9 cellular contexts compared by ENCODE assay signal in genomic region chr6:127069659-127070279, GRCh38. TPM values are rescaled to one million over a fixed set of nuclear protein-coding genes. Genes with fewer than 3 reads are reported as not detected.
DNase-seq lines count a peak whose midpoint lies in the region; ATAC-seq, FAIRE-seq and TF ChIP-seq lines count a peak whose summit lies in the region.
"Had no signal": no experiment of that assay in that cellular context is flagged by ENCODE, and none has a peak within 500 bp of the region (broad histone marks: within the 10 kb centered on the region; RNA-seq: fewer than 3 reads in every experiment).

No MANE protein-coding gene starts in this region.

- H3K14ac ChIP-seq in IMR-90 (replicated peaks; ENCODE audit: low read depth, low read length), result no peak overlapping the region

- H4K5ac ChIP-seq in IMR-90 (ENCODE audit: low read depth, low read length), result no peak overlapping the region

- TF ChIP-seq CTCF in IMR-90 (conservative IDR thresholded peaks at IDR 0.05; ENCODE audit: low read depth, low read length) (peak; percentile 45), brain (conservative IDR thresholded peaks at IDR 0.05) (peak; percentile 56 to 65)

- H4K20me1 ChIP-seq in IMR-90 (ENCODE audit: insufficient read depth, low read length), result no peaks in the 10 kb centered on the region

- H2BK120ac ChIP-seq in IMR-90 (ENCODE audit: low read depth, low read length), result no peak overlapping the region

- FAIRE-seq in frontal cortex (lab: Jason Lieb, UNC), result no peak

- WGBS in IMR-90 (ENCODE audit: extremely low coverage in 2 of 2, insufficient read length in 1 of 2), 2 experiments, result no CpG with 5 or more reads among the region's 3 CpGs

- H3K36me3 Mint-ChIP-seq in brain, result no peaks in the 10 kb centered on the region
- H3K36me3 Mint-ChIP-seq in activated CD4-positive, alpha-beta T cell treated with anti-CD3 and anti-CD28 coated beads for 36 hours (ENCODE audit: low read depth), result no peaks in the 10 kb centered on the region
- H3K36me3 Mint-ChIP-seq: naive B cell had no signal

- no peaks in the 10 kb centered on the region for H3K4me1 ChIP-seq in IMR-90 (ENCODE audit: control insufficient read depth, insufficient read depth, low read length)

- no peak overlapping the region for H2BK15ac ChIP-seq in IMR-90 (ENCODE audit: low read depth, low read length)

- no peak overlapping the region for H3K23ac ChIP-seq in IMR-90 (ENCODE audit: low read depth, low read length)

- H3K18ac ChIP-seq in IMR-90 (ENCODE audit: low read depth, low read length), result no peak overlapping the region

- no peak overlapping the region for H2BK5ac ChIP-seq in IMR-90 (ENCODE audit: low read depth, low read length, poor library complexity, severe bottlenecking)

- no peak overlapping the region for H3K27ac ChIP-seq in IMR-90 (ENCODE audit: insufficient read depth, low read length)

- H3K4me1 Mint-ChIP-seq in brain, result no peaks in the 10 kb centered on the region
- H3K4me1 Mint-ChIP-seq in activated CD4-positive, alpha-beta T cell treated with anti-CD3 and anti-CD28 coated beads for 36 hours, result no peaks in the 10 kb centered on the region
- H3K4me1 Mint-ChIP-seq: naive B cell had no signal

- no peaks in the 10 kb centered on the region for H3K27me3 Mint-ChIP-seq in brain
- H3K27me3 Mint-ChIP-seq in activated CD4-positive, alpha-beta T cell treated with anti-CD3 and anti-CD28 coated beads for 36 hours, result peaks cover 4% of the 10 kb centered on the region

- no peak overlapping the region for H3K4me3 ChIP-seq in IMR-90 (ENCODE audit: insufficient read depth, low read depth, low read length)

- H4K8ac ChIP-seq in IMR-90 (ENCODE audit: low read depth in 2 of 2, low read length in 2 of 2), result no peak overlapping the region

- no peak overlapping the region for H3K9ac ChIP-seq in IMR-90 (ENCODE audit: low read depth, low read length)

- in situ Hi-C loops in IMR-90 (cut with MboI; ENCODE audit: low sequenced_read_pairs), result no loop called here

- peak; percentile 45 for TF ChIP-seq RAD21 in IMR-90 (IDR thresholded peaks at IDR 0.05; ENCODE audit: low read length)

- peaks cover 0 to 6% (median 0%) of the 10 kb centered on the region in 5 experiments for H3K9me3 Mint-ChIP-seq in brain
- no peaks in the 10 kb centered on the region for H3K9me3 Mint-ChIP-seq in activated CD4-positive, alpha-beta T cell treated with anti-CD3 and anti-CD28 coated beads for 36 hours (ENCODE audit: low read depth)

- H3K9me3 ChIP-seq in IMR-90 (ENCODE audit: control insufficient read depth, insufficient read depth, low read length), result no peaks in the 10 kb centered on the region

- H2AK9ac ChIP-seq in IMR-90 (replicated peaks; ENCODE audit: low read depth, low read length, poor library complexity), result no peak overlapping the region

- no peak overlapping the region for H4K91ac ChIP-seq in IMR-90 (ENCODE audit: insufficient read depth, low read depth, low read length)

- H3K9me1 ChIP-seq in IMR-90 (ENCODE audit: insufficient read depth, low read length), result no peaks in the 10 kb centered on the region

- ATAC-seq in GM19455 (IDR thresholded peaks at IDR 0.05; ENCODE audit: unreplicated experiment) (peak; percentile 59), IMR-90 (ENCODE audit: low read depth) (peak; percentile 76), HG02642 (IDR thresholded peaks at IDR 0.05; ENCODE audit: poor library complexity, unreplicated experiment) (no peak)
- no peak for ATAC-seq in activated CD4-positive, alpha-beta T cell treated with anti-CD3 and anti-CD28 coated beads for 36 hours

- no peak overlapping the region for H2AFZ ChIP-seq in IMR-90 (replicated peaks; ENCODE audit: low read length, poor library complexity)

- no peak overlapping the region for H3K4me2 ChIP-seq in IMR-90 (ENCODE audit: low read depth, low read length)

- intact Hi-C loops in IMR-90 (cut with micrococcal nuclease), result loop anchor here (1.0 kb wide), 1 partner anchor 265 kb away; no protein-coding TSS in a partner anchor
- intact Hi-C loops in activated CD4-positive, alpha-beta T cell treated with anti-CD3 and anti-CD28 coated beads for 36 hours (cut with DNase I, micrococcal nuclease), result no loop called here

- no peaks in the 10 kb centered on the region for H3K79me1 ChIP-seq in IMR-90 (ENCODE audit: low read depth in 1 of 2, low read length in 2 of 2)

- no peak overlapping the region for H3K56ac ChIP-seq in IMR-90 (ENCODE audit: extremely low read depth, insufficient read depth, low read length)

- no peak overlapping the region for H2AK5ac ChIP-seq in IMR-90 (ENCODE audit: low read depth, low read length)

- dilution Hi-C loops in IMR-90 (cut with HindIII; ENCODE audit: low sequenced_read_pairs, unreplicated experiment), result no loop called here

- H2BK20ac ChIP-seq in IMR-90 (ENCODE audit: low read depth, low read length), result no peak overlapping the region

- no TSS peak for BruUV-seq in IMR-90 (replicated peaks; lab: Mats Ljungman, UMichigan)

- no peak overlapping the region for H3K4ac ChIP-seq in IMR-90 (ENCODE audit: low read depth, low read length)

- DNase-seq in DMS114 treated with DMSO at 0.1 percent for 48 hours (lab: John Stamatoyannopoulos, UW; ENCODE audit: unreplicated experiment), result peak; percentile 5
- peak; percentile 45 for DNase-seq in IMR-90
- peak; percentile 34 for DNase-seq in myocyte (ENCODE audit: low read depth)
- no peak for DNase-seq in frontal cortex (ENCODE audit: low spot score in 2 of 2)
- no peak for DNase-seq in activated CD4-positive, alpha-beta T cell treated with anti-CD3 and anti-CD28 coated beads for 36 hours
- DNase-seq: naive B cell had no signal

- no peaks in the 10 kb centered on the region for H3K27me3 ChIP-seq in IMR-90 (ENCODE audit: control insufficient read depth, insufficient read depth, low read length)

- H3K27ac Mint-ChIP-seq in brain, result no peak overlapping the region
- no peak overlapping the region for H3K27ac Mint-ChIP-seq in activated CD4-positive, alpha-beta T cell treated with anti-CD3 and anti-CD28 coated beads for 36 hours
- H3K27ac Mint-ChIP-seq: naive B cell had no signal

- TF ChIP-seq POLR2A in IMR-90 (IDR thresholded peaks at IDR 0.05; ENCODE audit: low read depth, low read length), result no peak

- H3K4me3 Mint-ChIP-seq in brain, result no peak overlapping the region
- H3K4me3 Mint-ChIP-seq in activated CD4-positive, alpha-beta T cell treated with anti-CD3 and anti-CD28 coated beads for 36 hours, result no peak overlapping the region
- H3K4me3 Mint-ChIP-seq: naive B cell had no signal

- CTCF ChIA-PET in IMR-90 (lab: Yijun Ruan, JAX), result no interaction called here
- CTCF ChIA-PET in activated CD4-positive, alpha-beta T cell treated with anti-CD3 and anti-CD28 coated beads for 36 hours (lab: Charles Lee), result no interaction called here

- POLR2A ChIA-PET in IMR-90 (lab: Charles Lee; ENCODE audit: unreplicated experiment), result no interaction called here
- POLR2A ChIA-PET in activated CD4-positive, alpha-beta T cell treated with anti-CD3 and anti-CD28 coated beads for 36 hours (lab: Charles Lee), result no interaction called here

- H3K36me3 ChIP-seq in IMR-90 (ENCODE audit: control insufficient read depth, insufficient read depth, low read length), result no peaks in the 10 kb centered on the region

TF ChIP-seq in IMR-90, 13 proteins besides CTCF, POLR2A, EP300 and RAD21:
- no peak for TF ChIP-seq RFX5 (IDR thresholded peaks at IDR 0.05; ENCODE audit: low read depth, low read length)
- no peak for TF ChIP-seq MXI1 (IDR thresholded peaks at IDR 0.05; ENCODE audit: borderline replicate concordance, low read depth, low read length)
- TF ChIP-seq MAZ (IDR thresholded peaks at IDR 0.05; ENCODE audit: borderline replicate concordance, low read depth, low read length), result no peak
- TF ChIP-seq SMC3 (IDR thresholded peaks at IDR 0.05; ENCODE audit: low read depth, low read length), result peak; percentile 31; the same call in 1 of the 2 replicates

RNA-seq across cellular contexts. Expression of gene RSPO3, which starts 48.7 kb away (rescaled TPM):
- total RNA-seq in IMR-90 (2012; rRNA removed) (not detected in 2 replicates), myocyte (0.53 and 0.62 TPM in 2 replicates), frontal cortex (36.7 TPM)
- polyA plus RNA-seq in IMR-90 (2012; rRNA removed) (not detected in 2 replicates), brain (ENCODE audit: insufficient read depth, low read depth, low replicate concordance) (0.15 TPM)
- not detected in 2 replicates for polyA plus RNA-seq in IMR-90 (2012; cell fraction: cytosol; rRNA removed)
- not detected in 2 replicates for polyA plus RNA-seq in IMR-90 (2012; cell fraction: nucleus; rRNA removed; ENCODE audit: low replicate concordance)
- polyA plus RNA-seq in myocyte (2012), result 1.5 TPM
- total RNA-seq in activated CD4-positive, alpha-beta T cell treated with anti-CD3 and anti-CD28 coated beads for 36 hours, result not detected

Comparison
In these comparisons a context has a peak if more than half of its experiments do, and no peak if none do; other contexts are left out.
1. DNase-seq: peak in DMS114 treated with DMSO at 0.1 percent for 48 hours (single experiment), IMR-90 (single experiment) and myocyte (single experiment); none in frontal cortex (0 of 2) and activated CD4-positive, alpha-beta T cell treated with anti-CD3 and anti-CD28 coated beads for 36 hours (single experiment).
2. ATAC-seq: peak in GM19455 (single experiment) and IMR-90 (single experiment); none in HG02642 (single experiment) and activated CD4-positive, alpha-beta T cell treated with anti-CD3 and anti-CD28 coated beads for 36 hours (single experiment).
3. RNA of gene RSPO3, which starts 48.7 kb away (total RNA-seq): 36.7 TPM in frontal cortex (single experiment); 0.53 to 0.62 TPM in myocyte, not detected in IMR-90 and not detected in activated CD4-positive, alpha-beta T cell treated with anti-CD3 and anti-CD28 coated beads for 36 hours; every median in the first group is over 10 times any median in the second.